In the genomic region with DNA sequence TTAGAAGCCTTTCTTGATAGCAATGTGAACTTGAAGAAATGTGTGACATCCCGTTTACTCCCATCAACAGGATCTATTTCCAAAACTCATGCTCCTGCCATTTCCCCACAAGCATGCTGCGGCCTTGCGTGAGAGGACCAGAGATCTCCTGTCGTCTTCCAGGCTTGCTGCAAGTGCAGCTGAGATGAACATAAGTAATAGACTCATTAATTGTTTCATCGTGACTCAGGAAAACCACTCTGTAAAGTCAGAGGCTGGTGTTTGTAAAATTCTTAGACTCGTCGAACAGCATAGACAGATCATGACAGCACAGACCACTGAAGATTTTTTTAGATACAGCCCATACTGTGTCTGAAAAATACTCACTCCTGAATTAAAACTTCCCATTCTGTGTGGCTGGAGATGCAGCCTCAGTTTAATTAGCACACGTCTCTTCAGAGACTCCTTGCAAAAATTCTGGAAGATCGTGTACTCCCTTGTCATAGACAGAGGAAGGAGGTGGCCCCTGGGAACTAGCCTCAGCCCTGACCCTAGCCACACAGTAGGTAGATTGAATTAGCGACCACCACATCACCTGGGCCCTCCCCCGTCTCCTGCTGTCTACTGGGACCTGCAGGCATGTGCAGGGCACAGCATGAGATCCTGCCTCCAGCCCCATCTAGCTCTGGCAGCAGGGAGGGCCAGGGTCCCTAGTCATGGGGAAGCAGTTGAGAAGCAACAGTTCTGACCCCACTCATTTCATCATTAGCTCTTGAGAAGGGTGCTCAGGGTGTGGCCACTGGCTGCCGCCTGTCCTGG, we compare ENCODE assay signal across 10 cellular contexts.
DNase-seq lines count a peak whose midpoint lies in the region; ATAC-seq and TF ChIP-seq lines count a peak whose summit lies in the region.
"Had no signal": no experiment of that assay in that cellular context is flagged by ENCODE, and none has a peak within 500 bp of the region (broad histone marks: within the 10 kb centered on the region; RNA-seq: fewer than 3 reads in every experiment).

No MANE protein-coding gene starts in this region.

- peaks cover 31% of the 10 kb centered on the region for H3K36me3 ChIP-seq in CD4-positive, alpha-beta memory T cell (ENCODE audit: insufficient read depth, low read length)

- H3K4me1 ChIP-seq in CD4-positive, alpha-beta memory T cell (ENCODE audit: insufficient read depth, low read length), result peaks cover 88% of the 10 kb centered on the region

- H3K4me3 Mint-ChIP-seq in CD4-positive, alpha-beta memory T cell, result peak overlapping the region in 6 of 8 donors; percentile 42 to 62 (median 52)
- peak overlapping the region; percentile 91 for H3K4me3 Mint-ChIP-seq in memory B cell

- peaks cover 10 to 50% of the 10 kb centered on the region in 2 donors for H3K36me3 Mint-ChIP-seq in CD4-positive, alpha-beta memory T cell
- peaks cover 9% of the 10 kb centered on the region for H3K36me3 Mint-ChIP-seq in memory B cell

- no peaks in the 10 kb centered on the region for H3K27me3 Mint-ChIP-seq in CD4-positive, alpha-beta memory T cell
- no peaks in the 10 kb centered on the region for H3K27me3 Mint-ChIP-seq in memory B cell

- no peaks in the 10 kb centered on the region for H3K9me3 Mint-ChIP-seq in CD4-positive, alpha-beta memory T cell
- H3K9me3 Mint-ChIP-seq in memory B cell, result no peaks in the 10 kb centered on the region

- CTCF ChIA-PET in CD4-positive, alpha-beta memory T cell (lab: Charles Lee; ENCODE audit: partially characterized antibody), result interaction anchor here (0.9 to 1.9 kb wide), 4 partner anchors 27 to 131 kb away, joined by 3 to 6 read pairs (median 4); no protein-coding TSS in a partner anchor

- H3K9me3 ChIP-seq in CD4-positive, alpha-beta memory T cell (ENCODE audit: control insufficient read depth in 1 of 2, low read length in 2 of 2), result no peaks in the 10 kb centered on the region

- H3K27ac Mint-ChIP-seq in CD4-positive, alpha-beta memory T cell, result peak overlapping the region in 5 of 7 donors; percentile 82 to 93 (median 86)
- no peak overlapping the region for H3K27ac Mint-ChIP-seq in memory B cell

- no peak overlapping the region for H3K4me3 ChIP-seq in CD4-positive, alpha-beta memory T cell (ENCODE audit: low read length in 2 of 2)

- H3K4me1 Mint-ChIP-seq in CD4-positive, alpha-beta memory T cell, result peaks cover 0 to 44% (median 21%) of the 10 kb centered on the region in 4 donors
- peaks cover 34% of the 10 kb centered on the region for H3K4me1 Mint-ChIP-seq in memory B cell

- DNase-seq in CD4-positive, alpha-beta memory T cell, result no peak
- DNase-seq in NAMALWA (ENCODE audit: low spot score) (peak; percentile 29), memory B cell (ENCODE audit: low spot score in 2 of 2) (no peak)
- DNase-seq in stimulated activated CD8-positive, alpha-beta memory T cell treated with anti-CD3 and anti-CD28 coated beads, Interleukin-4, amount 100 ng/mL, for 48 hours, result no peak
- DNase-seq: activated gamma-delta T cell; left ventricle myocardium superior; stimulated activated naive CD4-positive, alpha-beta T cell treated with Interleukin-2 at 50 U/mL for 16 hours had no signal

- TF ChIP-seq POLR2A in GM18505 (IDR thresholded peaks at IDR 0.05; ENCODE audit: borderline replicate concordance, extremely low read depth, insufficient read depth, insufficient read length), result no peak

- H3K27me3 ChIP-seq in CD4-positive, alpha-beta memory T cell (ENCODE audit: insufficient read depth, low read length), result no peaks in the 10 kb centered on the region

- no peak overlapping the region for H3K27ac ChIP-seq in CD4-positive, alpha-beta memory T cell (ENCODE audit: low read depth, low read length)

- ATAC-seq in GM18499 (IDR thresholded peaks at IDR 0.05; ENCODE audit: insufficient read depth, unreplicated experiment) (peak; percentile 13), memory B cell (ENCODE audit: low read depth) (no peak), GM18498 (IDR thresholded peaks at IDR 0.05; ENCODE audit: unreplicated experiment) (no peak), GM18505 (IDR thresholded peaks at IDR 0.05; ENCODE audit: unreplicated experiment) (no peak)

- POLR2A ChIA-PET in CD4-positive, alpha-beta memory T cell (lab: Charles Lee; ENCODE audit: partially characterized antibody), result interaction anchor here (1.2 to 1.5 kb wide), 2 partner anchors 22 to 65 kb away, joined by 4 read pairs; no protein-coding TSS in a partner anchor

- intact Hi-C loops in CD4-positive, alpha-beta memory T cell (cut with micrococcal nuclease), result no loop called here
